28 cellular contexts compared by ENCODE assay signal in genomic region chr7:107041097-107041496, GRCh38.
"Had no signal": no experiment of that assay in that cellular context is flagged by ENCODE, and none has a peak within 500 bp of the region (broad histone marks: within the 10 kb centered on the region; RNA-seq: fewer than 3 reads in every experiment).

No MANE protein-coding gene starts in this region.

- H3K36me3 ChIP-seq: SJCRH30 had no signal

- DNase-seq: activated B cell treated with CpG ODN at 0.5 μM for 24 hours; activated CD4-positive, alpha-beta memory T cell treated with anti-CD3 and anti-CD28 coated beads for 36 hours; activated CD4-positive, alpha-beta T cell treated with anti-CD3 and anti-CD28 coated beads for 4 hours; activated CD4-positive, alpha-beta T cell treated with anti-CD3 and anti-CD28 coated beads, Interleukin-2, amount 50 U/mL, for 1 hour; activated CD4-positive, CD25-positive, alpha-beta regulatory T cell treated with anti-CD3 and anti-CD28 coated beads, Interleukin-2, amount 50 U/mL, for 72 hours; activated CD8-positive, alpha-beta memory T cell treated with anti-CD3 and anti-CD28 coated beads, Interleukin-2, amount 50 U/mL, for 4 hours; activated effector memory CD4-positive, alpha-beta T cell treated with Interleukin-2 at 50 U/mL for 16 hours; activated naive CD4-positive, alpha-beta T cell treated with anti-CD3 and anti-CD28 coated beads, Interleukin-2, amount 10 ng/mL, durations not matched to agents 7 days and 5 days; activated naive CD8-positive, alpha-beta T cell treated with anti-CD3 and anti-CD28 coated beads, Interleukin-2, amount 50 U/mL, for 24 hours; activated T-cell treated with anti-CD3 and anti-CD28 coated beads, Interleukin-2, amount 50 U/mL, for 48 hours; anterior cingulate cortex; caudate nucleus; MM.1S; MV-4-11; NCI-H1092; NCI-H1436 treated with DMSO at 0.1 percent for 48 hours; NCI-H1694 treated with DMSO at 0.1 percent for 48 hours; NCI-H2029; NCI-H345; NCI-H524 treated with DMSO at 0.1 percent for 48 hours; SHP77; SJCRH30; T1000 had no signal

- ATAC-seq: activated naive CD8-positive, alpha-beta T cell treated with anti-CD3 and anti-CD28 coated beads, Interleukin-2, amount 50 U/mL, for 24 hours; Panc1 had no signal

- H3K27ac ChIP-seq: SJCRH30, SK-N-MC, VCaP had no signal

- H3K9me3 ChIP-seq: SJCRH30 had no signal

- H3K4me3 ChIP-seq: SJCRH30, SK-N-MC had no signal

- H3K36me3 Mint-ChIP-seq: activated CD4-positive, alpha-beta memory T cell treated with anti-CD3 and anti-CD28 coated beads for 36 hours; activated naive CD4-positive, alpha-beta T cell treated with anti-CD3 and anti-CD28 coated beads, Interleukin-2, amount 10 ng/mL, durations not matched to agents 7 days and 5 days; brain had no signal

- H3K27ac Mint-ChIP-seq: activated B cell treated with CpG ODN at 0.5 μM for 24 hours; activated CD4-positive, alpha-beta memory T cell treated with anti-CD3 and anti-CD28 coated beads for 36 hours; activated naive CD4-positive, alpha-beta T cell treated with anti-CD3 and anti-CD28 coated beads, Interleukin-2, amount 10 ng/mL, durations not matched to agents 7 days and 5 days; activated naive CD8-positive, alpha-beta T cell; activated naive CD8-positive, alpha-beta T cell treated with anti-CD3 and anti-CD28 coated beads, Interleukin-2, amount 50 U/mL, for 24 hours; brain had no signal

- H3K27me3 ChIP-seq: SJCRH30 had no signal

- H3K4me3 Mint-ChIP-seq: activated B cell treated with CpG ODN at 0.5 μM for 24 hours; activated CD4-positive, alpha-beta memory T cell treated with anti-CD3 and anti-CD28 coated beads for 36 hours; activated naive CD4-positive, alpha-beta T cell treated with anti-CD3 and anti-CD28 coated beads, Interleukin-2, amount 10 ng/mL, durations not matched to agents 7 days and 5 days; activated naive CD8-positive, alpha-beta T cell; activated naive CD8-positive, alpha-beta T cell treated with anti-CD3 and anti-CD28 coated beads, Interleukin-2, amount 50 U/mL, for 24 hours had no signal
